In the genomic region with DNA sequence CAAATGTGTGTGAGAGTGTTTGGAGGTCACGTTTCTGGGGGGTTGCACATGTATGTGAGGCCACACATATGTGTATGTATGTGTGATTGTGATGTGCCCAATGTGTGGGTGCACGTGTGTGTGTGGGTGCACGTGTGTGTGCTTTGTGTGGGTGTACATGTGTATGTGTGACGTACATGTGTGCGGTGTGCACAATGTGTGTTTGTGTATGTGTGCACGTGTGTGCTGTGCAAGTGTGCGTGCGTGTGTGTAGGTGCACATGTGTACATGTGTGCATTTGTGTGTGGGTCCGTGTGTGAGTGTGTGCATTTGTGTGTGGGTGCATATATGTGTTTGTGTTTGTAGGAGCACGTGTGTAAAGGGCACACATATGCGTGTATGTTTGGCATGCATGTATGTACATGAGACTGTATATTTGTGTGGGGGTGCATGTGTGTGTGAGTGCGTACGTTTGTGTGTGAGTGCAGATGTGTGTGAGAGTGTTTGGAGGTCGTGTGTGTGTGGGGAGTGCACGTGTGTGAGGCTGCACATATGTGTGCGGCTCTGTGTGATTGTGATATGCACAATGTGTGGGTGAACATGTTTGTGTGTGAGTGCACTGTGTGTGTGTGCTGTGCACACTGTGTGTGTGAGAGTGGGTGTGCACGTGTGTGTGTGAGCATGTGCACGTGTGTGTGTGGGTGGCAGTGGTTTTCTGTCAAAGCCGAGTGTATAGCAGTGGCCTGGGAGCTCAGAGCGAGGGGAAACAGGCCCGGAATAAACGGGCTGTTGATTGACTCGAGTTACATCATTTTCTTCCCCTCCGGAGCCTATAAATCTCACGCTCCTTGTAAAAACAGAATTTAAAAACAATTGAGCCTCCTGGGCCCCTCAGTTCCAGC, we compare ENCODE assay signal across 1 cellular context.
A peak's percentile ranks its signal among the peaks of the same experiment; 100 is the strongest.
TF ChIP-seq lines count a peak whose summit lies in the region.

No MANE protein-coding gene starts in this region.

TF ChIP-seq in HEK293, 187 proteins besides CTCF, POLR2A, EP300 and RAD21 (continued from another document):
- TF ChIP-seq, protein P1, sequence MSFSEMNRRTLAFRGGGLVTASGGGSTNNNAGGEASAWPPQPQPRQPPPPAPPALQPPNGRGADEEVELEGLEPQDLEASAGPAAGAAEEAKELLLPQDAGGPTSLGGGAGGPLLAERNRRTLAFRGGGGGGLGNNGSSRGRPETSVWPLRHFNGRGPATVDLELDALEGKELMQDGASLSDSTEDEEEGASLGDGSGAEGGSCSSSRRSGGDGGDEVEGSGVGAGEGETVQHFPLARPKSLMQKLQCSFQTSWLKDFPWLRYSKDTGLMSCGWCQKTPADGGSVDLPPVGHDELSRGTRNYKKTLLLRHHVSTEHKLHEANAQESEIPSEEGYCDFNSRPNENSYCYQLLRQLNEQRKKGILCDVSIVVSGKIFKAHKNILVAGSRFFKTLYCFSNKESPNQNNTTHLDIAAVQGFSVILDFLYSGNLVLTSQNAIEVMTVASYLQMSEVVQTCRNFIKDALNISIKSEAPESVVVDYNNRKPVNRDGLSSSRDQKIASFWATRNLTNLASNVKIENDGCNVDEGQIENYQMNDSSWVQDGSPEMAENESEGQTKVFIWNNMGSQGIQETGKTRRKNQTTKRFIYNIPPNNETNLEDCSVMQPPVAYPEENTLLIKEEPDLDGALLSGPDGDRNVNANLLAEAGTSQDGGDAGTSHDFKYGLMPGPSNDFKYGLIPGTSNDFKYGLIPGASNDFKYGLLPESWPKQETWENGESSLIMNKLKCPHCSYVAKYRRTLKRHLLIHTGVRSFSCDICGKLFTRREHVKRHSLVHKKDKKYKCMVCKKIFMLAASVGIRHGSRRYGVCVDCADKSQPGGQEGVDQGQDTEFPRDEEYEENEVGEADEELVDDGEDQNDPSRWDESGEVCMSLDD (tag by site-specific recombination; IDR thresholded peaks at IDR 0.05) = no peak
- TF ChIP-seq, protein P2, sequence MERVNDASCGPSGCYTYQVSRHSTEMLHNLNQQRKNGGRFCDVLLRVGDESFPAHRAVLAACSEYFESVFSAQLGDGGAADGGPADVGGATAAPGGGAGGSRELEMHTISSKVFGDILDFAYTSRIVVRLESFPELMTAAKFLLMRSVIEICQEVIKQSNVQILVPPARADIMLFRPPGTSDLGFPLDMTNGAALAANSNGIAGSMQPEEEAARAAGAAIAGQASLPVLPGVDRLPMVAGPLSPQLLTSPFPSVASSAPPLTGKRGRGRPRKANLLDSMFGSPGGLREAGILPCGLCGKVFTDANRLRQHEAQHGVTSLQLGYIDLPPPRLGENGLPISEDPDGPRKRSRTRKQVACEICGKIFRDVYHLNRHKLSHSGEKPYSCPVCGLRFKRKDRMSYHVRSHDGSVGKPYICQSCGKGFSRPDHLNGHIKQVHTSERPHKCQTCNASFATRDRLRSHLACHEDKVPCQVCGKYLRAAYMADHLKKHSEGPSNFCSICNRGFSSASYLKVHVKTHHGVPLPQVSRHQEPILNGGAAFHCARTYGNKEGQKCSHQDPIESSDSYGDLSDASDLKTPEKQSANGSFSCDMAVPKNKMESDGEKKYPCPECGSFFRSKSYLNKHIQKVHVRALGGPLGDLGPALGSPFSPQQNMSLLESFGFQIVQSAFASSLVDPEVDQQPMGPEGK (tag by site-specific recombination; IDR thresholded peaks at IDR 0.05) = peak; percentile 58; the same call in 1 of the 2 replicates
- TF ChIP-seq, protein P3, sequence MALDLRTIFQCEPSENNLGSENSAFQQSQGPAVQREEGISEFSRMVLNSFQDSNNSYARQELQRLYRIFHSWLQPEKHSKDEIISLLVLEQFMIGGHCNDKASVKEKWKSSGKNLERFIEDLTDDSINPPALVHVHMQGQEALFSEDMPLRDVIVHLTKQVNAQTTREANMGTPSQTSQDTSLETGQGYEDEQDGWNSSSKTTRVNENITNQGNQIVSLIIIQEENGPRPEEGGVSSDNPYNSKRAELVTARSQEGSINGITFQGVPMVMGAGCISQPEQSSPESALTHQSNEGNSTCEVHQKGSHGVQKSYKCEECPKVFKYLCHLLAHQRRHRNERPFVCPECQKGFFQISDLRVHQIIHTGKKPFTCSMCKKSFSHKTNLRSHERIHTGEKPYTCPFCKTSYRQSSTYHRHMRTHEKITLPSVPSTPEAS (tag by site-specific recombination; IDR thresholded peaks at IDR 0.05) = peak; percentile 94
- TF ChIP-seq, protein P4, sequence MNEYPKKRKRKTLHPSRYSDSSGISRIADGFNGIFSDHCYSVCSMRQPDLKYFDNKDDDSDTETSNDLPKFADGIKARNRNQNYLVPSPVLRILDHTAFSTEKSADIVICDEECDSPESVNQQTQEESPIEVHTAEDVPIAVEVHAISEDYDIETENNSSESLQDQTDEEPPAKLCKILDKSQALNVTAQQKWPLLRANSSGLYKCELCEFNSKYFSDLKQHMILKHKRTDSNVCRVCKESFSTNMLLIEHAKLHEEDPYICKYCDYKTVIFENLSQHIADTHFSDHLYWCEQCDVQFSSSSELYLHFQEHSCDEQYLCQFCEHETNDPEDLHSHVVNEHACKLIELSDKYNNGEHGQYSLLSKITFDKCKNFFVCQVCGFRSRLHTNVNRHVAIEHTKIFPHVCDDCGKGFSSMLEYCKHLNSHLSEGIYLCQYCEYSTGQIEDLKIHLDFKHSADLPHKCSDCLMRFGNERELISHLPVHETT (tag by site-specific recombination; IDR thresholded peaks at IDR 0.05) = no peak
- TF ChIP-seq IKZF3 (tag by site-specific recombination; IDR thresholded peaks at IDR 0.05) (peak; percentile 88), EGR2 (tag by site-specific recombination; IDR thresholded peaks at IDR 0.05; ENCODE audit: low read depth) (peak; percentile 93), ZNF660 (tag by site-specific recombination; IDR thresholded peaks at IDR 0.05) (no peak), ZNF37A (tag by site-specific recombination; IDR thresholded peaks at IDR 0.05) (no peak), SP7 (tag by site-specific recombination; IDR thresholded peaks at IDR 0.05) (peak; percentile 60), ZNF701 (tag by site-specific recombination; IDR thresholded peaks at IDR 0.05) (no peak), ZBTB8A (tag by site-specific recombination; IDR thresholded peaks at IDR 0.05) (peak; percentile 63; the same call in 1 of the 2 replicates)
- TF ChIP-seq, protein P5, sequence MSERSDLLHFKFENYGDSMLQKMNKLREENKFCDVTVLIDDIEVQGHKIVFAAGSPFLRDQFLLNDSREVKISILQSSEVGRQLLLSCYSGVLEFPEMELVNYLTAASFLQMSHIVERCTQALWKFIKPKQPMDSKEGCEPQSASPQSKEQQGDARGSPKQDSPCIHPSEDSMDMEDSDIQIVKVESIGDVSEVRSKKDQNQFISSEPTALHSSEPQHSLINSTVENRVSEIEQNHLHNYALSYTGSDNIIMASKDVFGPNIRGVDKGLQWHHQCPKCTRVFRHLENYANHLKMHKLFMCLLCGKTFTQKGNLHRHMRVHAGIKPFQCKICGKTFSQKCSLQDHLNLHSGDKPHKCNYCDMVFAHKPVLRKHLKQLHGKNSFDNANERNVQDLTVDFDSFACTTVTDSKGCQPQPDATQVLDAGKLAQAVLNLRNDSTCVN (tag by site-specific recombination; optimal IDR thresholded peaks at IDR 0.05) = peak; percentile 40
- TF ChIP-seq, protein P6, sequence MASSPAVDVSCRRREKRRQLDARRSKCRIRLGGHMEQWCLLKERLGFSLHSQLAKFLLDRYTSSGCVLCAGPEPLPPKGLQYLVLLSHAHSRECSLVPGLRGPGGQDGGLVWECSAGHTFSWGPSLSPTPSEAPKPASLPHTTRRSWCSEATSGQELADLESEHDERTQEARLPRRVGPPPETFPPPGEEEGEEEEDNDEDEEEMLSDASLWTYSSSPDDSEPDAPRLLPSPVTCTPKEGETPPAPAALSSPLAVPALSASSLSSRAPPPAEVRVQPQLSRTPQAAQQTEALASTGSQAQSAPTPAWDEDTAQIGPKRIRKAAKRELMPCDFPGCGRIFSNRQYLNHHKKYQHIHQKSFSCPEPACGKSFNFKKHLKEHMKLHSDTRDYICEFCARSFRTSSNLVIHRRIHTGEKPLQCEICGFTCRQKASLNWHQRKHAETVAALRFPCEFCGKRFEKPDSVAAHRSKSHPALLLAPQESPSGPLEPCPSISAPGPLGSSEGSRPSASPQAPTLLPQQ (tag by site-specific recombination; IDR thresholded peaks at IDR 0.05) = peak; percentile 57; the same call in 1 of the 2 replicates
- TF ChIP-seq, protein P7, sequence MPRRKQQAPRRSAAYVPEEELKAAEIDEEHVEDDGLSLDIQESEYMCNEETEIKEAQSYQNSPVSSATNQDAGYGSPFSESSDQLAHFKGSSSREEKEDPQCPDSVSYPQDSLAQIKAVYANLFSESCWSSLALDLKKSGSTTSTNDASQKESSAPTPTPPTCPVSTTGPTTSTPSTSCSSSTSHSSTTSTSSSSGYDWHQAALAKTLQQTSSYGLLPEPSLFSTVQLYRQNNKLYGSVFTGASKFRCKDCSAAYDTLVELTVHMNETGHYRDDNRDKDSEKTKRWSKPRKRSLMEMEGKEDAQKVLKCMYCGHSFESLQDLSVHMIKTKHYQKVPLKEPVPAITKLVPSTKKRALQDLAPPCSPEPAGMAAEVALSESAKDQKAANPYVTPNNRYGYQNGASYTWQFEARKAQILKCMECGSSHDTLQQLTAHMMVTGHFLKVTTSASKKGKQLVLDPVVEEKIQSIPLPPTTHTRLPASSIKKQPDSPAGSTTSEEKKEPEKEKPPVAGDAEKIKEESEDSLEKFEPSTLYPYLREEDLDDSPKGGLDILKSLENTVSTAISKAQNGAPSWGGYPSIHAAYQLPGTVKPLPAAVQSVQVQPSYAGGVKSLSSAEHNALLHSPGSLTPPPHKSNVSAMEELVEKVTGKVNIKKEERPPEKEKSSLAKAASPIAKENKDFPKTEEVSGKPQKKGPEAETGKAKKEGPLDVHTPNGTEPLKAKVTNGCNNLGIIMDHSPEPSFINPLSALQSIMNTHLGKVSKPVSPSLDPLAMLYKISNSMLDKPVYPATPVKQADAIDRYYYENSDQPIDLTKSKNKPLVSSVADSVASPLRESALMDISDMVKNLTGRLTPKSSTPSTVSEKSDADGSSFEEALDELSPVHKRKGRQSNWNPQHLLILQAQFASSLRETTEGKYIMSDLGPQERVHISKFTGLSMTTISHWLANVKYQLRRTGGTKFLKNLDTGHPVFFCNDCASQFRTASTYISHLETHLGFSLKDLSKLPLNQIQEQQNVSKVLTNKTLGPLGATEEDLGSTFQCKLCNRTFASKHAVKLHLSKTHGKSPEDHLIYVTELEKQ (tag by site-specific recombination; IDR thresholded peaks at IDR 0.05; ENCODE audit: borderline replicate concordance) = 0 out of 2 replicates have a peak, but pooled peaks have one; percentile 34
- TF ChIP-seq, protein P8, sequence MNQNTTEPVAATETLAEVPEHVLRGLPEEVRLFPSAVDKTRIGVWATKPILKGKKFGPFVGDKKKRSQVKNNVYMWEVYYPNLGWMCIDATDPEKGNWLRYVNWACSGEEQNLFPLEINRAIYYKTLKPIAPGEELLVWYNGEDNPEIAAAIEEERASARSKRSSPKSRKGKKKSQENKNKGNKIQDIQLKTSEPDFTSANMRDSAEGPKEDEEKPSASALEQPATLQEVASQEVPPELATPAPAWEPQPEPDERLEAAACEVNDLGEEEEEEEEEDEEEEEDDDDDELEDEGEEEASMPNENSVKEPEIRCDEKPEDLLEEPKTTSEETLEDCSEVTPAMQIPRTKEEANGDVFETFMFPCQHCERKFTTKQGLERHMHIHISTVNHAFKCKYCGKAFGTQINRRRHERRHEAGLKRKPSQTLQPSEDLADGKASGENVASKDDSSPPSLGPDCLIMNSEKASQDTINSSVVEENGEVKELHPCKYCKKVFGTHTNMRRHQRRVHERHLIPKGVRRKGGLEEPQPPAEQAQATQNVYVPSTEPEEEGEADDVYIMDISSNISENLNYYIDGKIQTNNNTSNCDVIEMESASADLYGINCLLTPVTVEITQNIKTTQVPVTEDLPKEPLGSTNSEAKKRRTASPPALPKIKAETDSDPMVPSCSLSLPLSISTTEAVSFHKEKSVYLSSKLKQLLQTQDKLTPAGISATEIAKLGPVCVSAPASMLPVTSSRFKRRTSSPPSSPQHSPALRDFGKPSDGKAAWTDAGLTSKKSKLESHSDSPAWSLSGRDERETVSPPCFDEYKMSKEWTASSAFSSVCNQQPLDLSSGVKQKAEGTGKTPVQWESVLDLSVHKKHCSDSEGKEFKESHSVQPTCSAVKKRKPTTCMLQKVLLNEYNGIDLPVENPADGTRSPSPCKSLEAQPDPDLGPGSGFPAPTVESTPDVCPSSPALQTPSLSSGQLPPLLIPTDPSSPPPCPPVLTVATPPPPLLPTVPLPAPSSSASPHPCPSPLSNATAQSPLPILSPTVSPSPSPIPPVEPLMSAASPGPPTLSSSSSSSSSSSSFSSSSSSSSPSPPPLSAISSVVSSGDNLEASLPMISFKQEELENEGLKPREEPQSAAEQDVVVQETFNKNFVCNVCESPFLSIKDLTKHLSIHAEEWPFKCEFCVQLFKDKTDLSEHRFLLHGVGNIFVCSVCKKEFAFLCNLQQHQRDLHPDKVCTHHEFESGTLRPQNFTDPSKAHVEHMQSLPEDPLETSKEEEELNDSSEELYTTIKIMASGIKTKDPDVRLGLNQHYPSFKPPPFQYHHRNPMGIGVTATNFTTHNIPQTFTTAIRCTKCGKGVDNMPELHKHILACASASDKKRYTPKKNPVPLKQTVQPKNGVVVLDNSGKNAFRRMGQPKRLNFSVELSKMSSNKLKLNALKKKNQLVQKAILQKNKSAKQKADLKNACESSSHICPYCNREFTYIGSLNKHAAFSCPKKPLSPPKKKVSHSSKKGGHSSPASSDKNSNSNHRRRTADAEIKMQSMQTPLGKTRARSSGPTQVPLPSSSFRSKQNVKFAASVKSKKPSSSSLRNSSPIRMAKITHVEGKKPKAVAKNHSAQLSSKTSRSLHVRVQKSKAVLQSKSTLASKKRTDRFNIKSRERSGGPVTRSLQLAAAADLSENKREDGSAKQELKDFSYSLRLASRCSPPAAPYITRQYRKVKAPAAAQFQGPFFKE (tag by site-specific recombination; IDR thresholded peaks at IDR 0.05; ENCODE audit: borderline replicate concordance) = peak; percentile 94; the same call in 1 of the 2 replicates
